14 cellular contexts compared by ENCODE assay signal in genomic region chr3:128799650-128800049, GRCh38.
DNase-seq lines count a peak whose midpoint lies in the region; TF ChIP-seq lines count a peak whose summit lies in the region.
"Had no signal": no experiment of that assay in that cellular context is flagged by ENCODE, and none has a peak within 500 bp of the region (broad histone marks: within the 10 kb centered on the region; RNA-seq: fewer than 3 reads in every experiment).

No MANE protein-coding gene starts in this region.

- no peaks in the 10 kb centered on the region for H3K27me3 Mint-ChIP-seq in activated CD4-positive, alpha-beta T cell treated with anti-CD3 and anti-CD28 coated beads, Interleukin-2, amount 10 ng/mL, durations not matched to agents 7 days and 5 days
- H3K27me3 Mint-ChIP-seq in brain = no peaks in the 10 kb centered on the region

- H3K27ac ChIP-seq in neutrophil (peak overlapping the region; percentile 27), stomach (peak overlapping the region in 2 of 5 donors; percentile 58 to 79)

- no peak for TF ChIP-seq CTCF in brain (conservative IDR thresholded peaks at IDR 0.05)
- TF ChIP-seq CTCF in neutrophil (IDR thresholded peaks at IDR 0.05) = no peak
- TF ChIP-seq CTCF in stomach (IDR thresholded peaks at IDR 0.05) = no peak

- H3K36me3 ChIP-seq in neutrophil (peaks cover 48% of the 10 kb centered on the region), stomach (peaks cover 26 to 55% (median 52%) of the 10 kb centered on the region in 4 donors)

- intact Hi-C loops in stomach (cut with DNase I; ENCODE audit: low total_unique reads) = no loop called here

- no peaks in the 10 kb centered on the region for H3K27me3 ChIP-seq in neutrophil
- H3K27me3 ChIP-seq in stomach = no peaks in the 10 kb centered on the region
- H3K27me3 ChIP-seq: transverse colon had no signal

- 73 to 88% (median 85%) methylated on average over 1 of the region's 1 CpG for WGBS in stomach, 5 donors

- TF ChIP-seq POLR2A in stomach (IDR thresholded peaks at IDR 0.05) = no peak

- CTCF ChIA-PET in activated CD4-positive, alpha-beta T cell treated with anti-CD3 and anti-CD28 coated beads, Interleukin-2, amount 10 ng/mL, durations not matched to agents 7 days and 5 days (lab: Charles Lee) = interaction anchor here (0.9 to 3.2 kb wide), 7 partner anchors 8 to 182 kb away, joined by 3 to 22 read pairs (median 4); no protein-coding TSS in a partner anchor

- H3K4me1 ChIP-seq in neutrophil (ENCODE audit: control insufficient read depth in 1 of 2, insufficient read depth in 1 of 2, low read depth in 1 of 2, low read length in 1 of 2) (peaks cover 40 to 45% of the 10 kb centered on the region in 2 experiments), stomach (peaks cover 3 to 60% (median 29%) of the 10 kb centered on the region in 4 donors)

- no peak for TF ChIP-seq EP300 in stomach (IDR thresholded peaks at IDR 0.05)

- peaks cover 79% of the 10 kb centered on the region for H3K4me1 Mint-ChIP-seq in activated CD4-positive, alpha-beta T cell treated with anti-CD3 and anti-CD28 coated beads, Interleukin-2, amount 10 ng/mL, durations not matched to agents 7 days and 5 days
- H3K4me1 Mint-ChIP-seq in brain = peaks cover 49% of the 10 kb centered on the region

- H3K4me3 Mint-ChIP-seq in activated CD4-positive, alpha-beta T cell treated with anti-CD3 and anti-CD28 coated beads, Interleukin-2, amount 10 ng/mL, durations not matched to agents 7 days and 5 days = peak overlapping the region; percentile 51
- no peak overlapping the region for H3K4me3 Mint-ChIP-seq in brain

- H3K36me3 Mint-ChIP-seq in activated CD4-positive, alpha-beta T cell treated with anti-CD3 and anti-CD28 coated beads, Interleukin-2, amount 10 ng/mL, durations not matched to agents 7 days and 5 days (ENCODE audit: low read depth) = peaks cover 60% of the 10 kb centered on the region
- H3K36me3 Mint-ChIP-seq in brain = peaks cover 56% of the 10 kb centered on the region

- no peaks in the 10 kb centered on the region for H3K9me3 Mint-ChIP-seq in activated CD4-positive, alpha-beta T cell treated with anti-CD3 and anti-CD28 coated beads, Interleukin-2, amount 10 ng/mL, durations not matched to agents 7 days and 5 days
- H3K9me3 Mint-ChIP-seq in brain = no peaks in the 10 kb centered on the region

- H3K27ac Mint-ChIP-seq in activated CD4-positive, alpha-beta T cell treated with anti-CD3 and anti-CD28 coated beads, Interleukin-2, amount 10 ng/mL, durations not matched to agents 7 days and 5 days = peak overlapping the region; percentile 87
- H3K27ac Mint-ChIP-seq in brain = peak overlapping the region in 4 of 5 experiments; percentile 11 to 94 (median 92)

- H3K4me3 ChIP-seq in neutrophil (ENCODE audit: low read depth in 1 of 2, low read length in 1 of 2) (no peak overlapping the region), stomach (no peak overlapping the region)
- H3K4me3 ChIP-seq: lower lobe of right lung, transverse colon had no signal

- POLR2A ChIA-PET in activated CD4-positive, alpha-beta T cell treated with anti-CD3 and anti-CD28 coated beads, Interleukin-2, amount 10 ng/mL, durations not matched to agents 7 days and 5 days (lab: Charles Lee) = no interaction called here

- no peaks in the 10 kb centered on the region for H3K9me3 ChIP-seq in neutrophil
- no peaks in the 10 kb centered on the region for H3K9me3 ChIP-seq in stomach
- H3K9me3 ChIP-seq: lower lobe of right lung, transverse colon had no signal

- no peak for DNase-seq in activated CD4-positive, alpha-beta T cell treated with anti-CD3 and anti-CD28 coated beads, Interleukin-2, amount 10 ng/mL, durations not matched to agents 7 days and 5 days
- no peak for DNase-seq in activated CD4-positive, alpha-beta T cell treated with anti-CD3 and anti-CD28 coated beads, Interleukin-2, amount 50 U/mL, for 1 hour
- DNase-seq in MV-4-11 (lab: John Stamatoyannopoulos, UW) (peak; percentile 53), stomach (no peak), AML-193 (lab: John Stamatoyannopoulos, UW) (no peak), NCI-H2171 treated with DMSO at 0.1 percent for 48 hours (lab: John Stamatoyannopoulos, UW) (no peak)
- DNase-seq: GOT3, lower lobe of right lung, NCI-H2029, NCI-H774, occipital lobe, transverse colon had no signal
